Comparison of ENCODE assay signal across 8 cellular contexts in genomic region chr6:108565893-108566292, GRCh38. TPM values are rescaled to one million over a fixed set of nuclear protein-coding genes. Genes with fewer than 3 reads are reported as not detected.
DNase-seq lines count a peak whose midpoint lies in the region; ATAC-seq and TF ChIP-seq lines count a peak whose summit lies in the region.

No MANE protein-coding gene starts in this region.

- intact Hi-C loops in prostate gland (cut with DNase I), result no loop called here

- H3K9me3 ChIP-seq in AG04450 (ENCODE audit: control insufficient read depth, insufficient read depth, low read length) (no peaks in the 10 kb centered on the region; the same call in 1 of the 2 replicates), prostate gland (no peaks in the 10 kb centered on the region)

- peak; percentile 50 for ATAC-seq in GM21447 (IDR thresholded peaks at IDR 0.05; ENCODE audit: unreplicated experiment)
- ATAC-seq in HG03457 (IDR thresholded peaks at IDR 0.05; ENCODE audit: unreplicated experiment), result no peak

- H3K36me3 ChIP-seq in prostate gland, result no peaks in the 10 kb centered on the region

- 6% methylated on average over 4 of the region's 4 CpGs for WGBS in prostate gland

- no peaks in the 10 kb centered on the region for H3K4me1 ChIP-seq in prostate gland (replicated peaks)

- H3K27ac ChIP-seq in AG04450 (ENCODE audit: low read depth, low read length) (no peak overlapping the region), prostate gland (peak overlapping the region; percentile 53 to 99)

- TF ChIP-seq POLR2A in prostate gland (IDR thresholded peaks at IDR 0.05), result no peak

- DNase-seq in AG04450 (ENCODE audit: low read depth, low spot score), result no peak
- peak; percentile 96 for DNase-seq in SIG-M5 treated with dmso at 0.1 percent for 504 hours (lab: John Stamatoyannopoulos, UW; ENCODE audit: unreplicated experiment)
- peak; percentile 98 for DNase-seq in fibroblast of mammary gland (ENCODE audit: low read depth)
- no peak for DNase-seq in prostate gland (ENCODE audit: low spot score)
- DNase-seq in glomerular visceral epithelial cell (ENCODE audit: extremely low spot score), result no peak
- DNase-seq in NCI-H1436 treated with DMSO at 0.1 percent for 48 hours (lab: John Stamatoyannopoulos, UW), result no peak

- TF ChIP-seq CTCF in AG04450 (IDR thresholded peaks at IDR 0.05; ENCODE audit: low read depth, low read length) (0 out of 2 replicates have a peak, but pooled peaks have one; percentile 13), fibroblast of mammary gland (conservative IDR thresholded peaks at IDR 0.05; ENCODE audit: control insufficient read depth, insufficient read depth, low read depth, low read length) (peak; percentile 43), prostate gland (IDR thresholded peaks at IDR 0.05) (peak in 1 of 4 experiments; percentile 14)

- CTCF ChIA-PET in AG04450 (lab: Charles Lee), result interaction anchor here (1.1 to 1.6 kb wide), 2 partner anchors 270 to 507 kb away, joined by 4 to 5 read pairs; no protein-coding TSS in a partner anchor

- H3K4me3 ChIP-seq in AG04450 (ENCODE audit: low read depth, low read length) (peak overlapping the region; percentile 15; the same call in 1 of the 2 replicates), fibroblast of mammary gland (ENCODE audit: control insufficient read depth, low read depth, low read length) (no peak overlapping the region), prostate gland (no peak overlapping the region)

- POLR2A ChIA-PET in AG04450 (lab: Yijun Ruan, JAX), result interaction anchor here (1.2 kb wide), 1 partner anchor 231 kb away, joined by 3 read pairs; no protein-coding TSS in a partner anchor

- H3K27me3 ChIP-seq in AG04450 (ENCODE audit: control insufficient read depth, insufficient read depth, low read length) (no peaks in the 10 kb centered on the region), prostate gland (replicated peaks; ENCODE audit: insufficient read depth) (no peaks in the 10 kb centered on the region)

RNA-seq across cellular contexts. Expression of gene FOXO3, which starts 5.2 kb away (rescaled TPM):
- polyA plus RNA-seq in AG04450 (2011; rRNA removed), result 32.7 and 36.7 TPM in 2 replicates
- 136 and 171 TPM in 2 replicates for polyA minus RNA-seq in AG04450 (2011; rRNA and poly(A)+ RNA removed)
- total RNA-seq in prostate gland, result 100 to 1,000 TPM; 108 to 144 TPM

Comparison
In these comparisons a context has a peak if more than half of its experiments do, and no peak if none do; other contexts are left out.
1. DNase-seq: peak in SIG-M5 treated with dmso at 0.1 percent for 504 hours (single experiment) and fibroblast of mammary gland (single experiment); none in AG04450 (single experiment), prostate gland (single experiment), glomerular visceral epithelial cell (single experiment) and NCI-H1436 treated with DMSO at 0.1 percent for 48 hours (single experiment).